In the genomic region with DNA sequence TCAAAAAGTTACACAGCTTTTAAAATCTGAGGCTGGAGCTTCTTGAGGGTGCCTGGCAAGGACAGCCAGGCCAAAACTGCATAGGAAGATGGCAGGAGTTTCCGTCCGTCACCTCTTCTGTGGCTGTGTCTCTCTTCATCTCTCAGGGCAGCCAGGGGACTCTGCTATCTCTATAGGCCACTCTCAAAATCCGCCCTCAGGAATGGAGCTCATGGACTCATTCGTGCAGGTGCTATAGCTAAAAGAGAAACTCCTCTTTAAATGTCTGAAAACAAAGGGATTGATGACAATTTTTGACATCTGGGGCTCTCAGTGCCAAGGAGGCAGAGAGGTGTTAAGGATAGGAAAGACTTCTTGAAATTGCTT, we compare ENCODE assay signal across 13 cellular contexts. TPM values are rescaled to one million over a fixed set of nuclear protein-coding genes. Genes with fewer than 3 reads are reported as not detected.
DNase-seq lines count a peak whose midpoint lies in the region; ATAC-seq, FAIRE-seq and TF ChIP-seq lines count a peak whose summit lies in the region.
"Had no signal": no experiment of that assay in that cellular context is flagged by ENCODE, and none has a peak within 500 bp of the region (broad histone marks: within the 10 kb centered on the region; RNA-seq: fewer than 3 reads in every experiment).

No MANE protein-coding gene starts in this region.

- H3K4me2 ChIP-seq in mammary epithelial cell (ENCODE audit: insufficient read depth, low read depth, low read length), result peak overlapping the region; percentile 43

- dilution Hi-C loops in mammary epithelial cell (cut with HindIII; ENCODE audit: low sequenced_read_pairs), result no loop called here

- peaks cover 2% of the 10 kb centered on the region for H3K36me3 Mint-ChIP-seq in activated CD4-positive, alpha-beta T cell treated with anti-CD3 and anti-CD28 coated beads, Interleukin-2, amount 10 ng/mL, durations not matched to agents 7 days and 5 days (ENCODE audit: low read depth)
- H3K36me3 Mint-ChIP-seq in CD14-positive monocyte, result no peaks in the 10 kb centered on the region

- H2AFZ ChIP-seq in mammary epithelial cell (ENCODE audit: low read depth, low read length), result peak overlapping the region; percentile 79

- no peak for DNase-seq in activated CD4-positive, alpha-beta T cell treated with anti-CD3 and anti-CD28 coated beads, Interleukin-2, amount 10 ng/mL, durations not matched to agents 7 days and 5 days
- no peak for DNase-seq in activated CD4-positive, alpha-beta T cell treated with anti-CD3 and anti-CD28 coated beads, Interleukin-2, amount 50 U/mL, for 1 hour
- DNase-seq in RWPE1 (ENCODE audit: low spot score) (no peak), mammary epithelial cell (no peak), small intestine (no peak), CD14-positive monocyte (ENCODE audit: low spot score) (no peak)
- DNase-seq: H7 had no signal

- POLR2A ChIA-PET in activated CD4-positive, alpha-beta T cell treated with anti-CD3 and anti-CD28 coated beads, Interleukin-2, amount 10 ng/mL, durations not matched to agents 7 days and 5 days (lab: Charles Lee), result no interaction called here
- POLR2A ChIA-PET in RWPE1 (lab: Yijun Ruan, JAX; ENCODE audit: low non-redundant PET), result no interaction called here

- peaks cover 23% of the 10 kb centered on the region for H3K4me1 Mint-ChIP-seq in activated CD4-positive, alpha-beta T cell treated with anti-CD3 and anti-CD28 coated beads, Interleukin-2, amount 10 ng/mL, durations not matched to agents 7 days and 5 days
- H3K4me1 Mint-ChIP-seq in CD14-positive monocyte, result peaks cover 5% of the 10 kb centered on the region

- no peak overlapping the region for H3K4me3 Mint-ChIP-seq in activated CD4-positive, alpha-beta T cell treated with anti-CD3 and anti-CD28 coated beads, Interleukin-2, amount 10 ng/mL, durations not matched to agents 7 days and 5 days
- H3K4me3 Mint-ChIP-seq in CD14-positive monocyte, result no peak overlapping the region

- H3K79me2 ChIP-seq in mammary epithelial cell (ENCODE audit: insufficient read depth, low read length), result no peaks in the 10 kb centered on the region

- no peaks in the 10 kb centered on the region for H3K36me3 ChIP-seq in mammary epithelial cell (ENCODE audit: insufficient read depth, low read length)
- H3K36me3 ChIP-seq in small intestine (ENCODE audit: control insufficient read depth in 2 of 2, insufficient read depth in 2 of 2, low read length in 2 of 2), result no peaks in the 10 kb centered on the region

- H3K9ac ChIP-seq in mammary epithelial cell (ENCODE audit: insufficient read depth, low read length), result no peak overlapping the region

- H3K9me3 Mint-ChIP-seq in activated CD4-positive, alpha-beta T cell treated with anti-CD3 and anti-CD28 coated beads, Interleukin-2, amount 10 ng/mL, durations not matched to agents 7 days and 5 days, result peaks cover 14% of the 10 kb centered on the region
- peaks cover 0 to 17% (median 8%) of the 10 kb centered on the region in 7 donors for H3K9me3 Mint-ChIP-seq in CD14-positive monocyte

- WGBS in mammary epithelial cell (ENCODE audit: low coverage, missing lambda C conversion rate), result 52% methylated on average over 4 of the region's 4 CpGs
- WGBS in small intestine, 3 donors, result 80 to 91% (median 88%) methylated on average over 4 of the region's 4 CpGs

- peak overlapping the region; percentile 86 for H3K27ac Mint-ChIP-seq in activated CD4-positive, alpha-beta T cell treated with anti-CD3 and anti-CD28 coated beads, Interleukin-2, amount 10 ng/mL, durations not matched to agents 7 days and 5 days
- peak overlapping the region in 1 of 7 donors; percentile 38 for H3K27ac Mint-ChIP-seq in CD14-positive monocyte

- no peak overlapping the region for H3K4me3 ChIP-seq in mammary epithelial cell (replicated peaks in 1 of 3; ENCODE audit: insufficient read depth in 1 of 3, low read depth in 2 of 3, low read length in 3 of 3)
- no peak overlapping the region for H3K4me3 ChIP-seq in skin epidermis
- no peak overlapping the region for H3K4me3 ChIP-seq in small intestine (ENCODE audit: low read depth in 1 of 2, low read length in 2 of 2)
- H3K4me3 ChIP-seq: dorsolateral prefrontal cortex, SK-N-MC had no signal

- in situ Hi-C loops in mammary epithelial cell (cut with MboI; ENCODE audit: low sequenced_read_pairs in 2 of 2), result no loop called here

- H4K20me1 ChIP-seq in mammary epithelial cell (ENCODE audit: insufficient read depth, low read length), result no peaks in the 10 kb centered on the region

- FAIRE-seq in small intestine (lab: Jason Lieb, UNC), result no peak

- BruUV-seq in mammary epithelial cell (replicated peaks; lab: Mats Ljungman, UMichigan), result TSS peak; percentile 78

- TF ChIP-seq CTCF in RWPE1 (conservative IDR thresholded peaks at IDR 0.05; ENCODE audit: low read depth) (no peak), mammary epithelial cell (conservative IDR thresholded peaks at IDR 0.05 in 1 of 2, IDR thresholded peaks at IDR 0.05 in 1 of 2; ENCODE audit: extremely low read depth in 1 of 2, insufficient read depth in 1 of 2, low read depth in 1 of 2, low read length in 2 of 2) (no peak), CD14-positive monocyte (IDR thresholded peaks at IDR 0.05) (no peak)

- intact Hi-C loops in mammary epithelial cell (cut with micrococcal nuclease), result loop anchor here (2.0 to 5.0 kb wide), 3 partner anchors 29 to 64 kb away; partner anchors contain the start of gene XPR1
- intact Hi-C loops in CD14-positive monocyte (cut with micrococcal nuclease), result no loop called here

- H3K9me3 ChIP-seq in mammary epithelial cell (replicated peaks; ENCODE audit: insufficient read depth, low read length) (peaks cover 6% of the 10 kb centered on the region), small intestine (ENCODE audit: control insufficient read depth, low read depth) (no peaks in the 10 kb centered on the region)

- H3K27ac ChIP-seq in RWPE1 (peak overlapping the region; percentile 94), mammary epithelial cell (ENCODE audit: insufficient read depth, low read depth, low read length) (peak overlapping the region; percentile 85), skin epidermis (peak overlapping the region in 13 of 21 experiments; percentile 13 to 79 (median 63)), small intestine (ENCODE audit: low read depth in 1 of 2, low read length in 1 of 2) (no peak overlapping the region)
- H3K27ac ChIP-seq: dorsolateral prefrontal cortex, SK-N-MC had no signal

- peaks cover 2% of the 10 kb centered on the region for H3K27me3 Mint-ChIP-seq in activated CD4-positive, alpha-beta T cell treated with anti-CD3 and anti-CD28 coated beads, Interleukin-2, amount 10 ng/mL, durations not matched to agents 7 days and 5 days
- H3K27me3 Mint-ChIP-seq in CD14-positive monocyte (ENCODE audit: low read depth in 3 of 3), result peaks cover 3 to 5% (median 3%) of the 10 kb centered on the region in 3 donors

- H3K4me1 ChIP-seq in mammary epithelial cell (ENCODE audit: insufficient read depth, low read length) (peaks cover 23% of the 10 kb centered on the region), small intestine (ENCODE audit: control insufficient read depth in 2 of 2, insufficient read depth in 1 of 2, low read depth in 1 of 2, low read length in 1 of 2) (no peaks in the 10 kb centered on the region)

- CTCF ChIA-PET in activated CD4-positive, alpha-beta T cell treated with anti-CD3 and anti-CD28 coated beads, Interleukin-2, amount 10 ng/mL, durations not matched to agents 7 days and 5 days (lab: Charles Lee), result interaction anchor here (1.0 to 1.7 kb wide), 7 partner anchors 8 to 556 kb away, joined by 3 to 5 read pairs (median 4); partner anchors contain the start of gene XPR1
- CTCF ChIA-PET in RWPE1 (lab: Yijun Ruan, JAX) (interaction anchor here (0.6 to 1.3 kb wide), 3 partner anchors 8 to 268 kb away, joined by 3 read pairs; no protein-coding TSS in a partner anchor), mammary epithelial cell (lab: Charles Lee; ENCODE audit: low non-redundant PET) (no interaction called here)

- ATAC-seq in HG03571 (IDR thresholded peaks at IDR 0.05; ENCODE audit: unreplicated experiment), result no peak

- H3K27me3 ChIP-seq in mammary epithelial cell (ENCODE audit: insufficient read depth, low read length), result no peaks in the 10 kb centered on the region
- H3K27me3 ChIP-seq in small intestine (ENCODE audit: control insufficient read depth in 2 of 2, insufficient read depth in 2 of 2, low read length in 2 of 2), result no peaks in the 10 kb centered on the region

RNA-seq across cellular contexts. Expression of gene OVAAL, which starts 27.2 kb away (rescaled TPM):
- not detected for total RNA-seq in activated CD4-positive, alpha-beta T cell treated with anti-CD3 and anti-CD28 coated beads, Interleukin-2, amount 10 ng/mL, durations not matched to agents 7 days and 5 days
- total RNA-seq in mammary epithelial cell, result under 1 TPM in 1 of 2 donors, not detected in 1; 0.17 TPM
- polyA plus RNA-seq in mammary epithelial cell, result 0.03 TPM
- polyA minus RNA-seq in mammary epithelial cell, result not detected
- polyA plus RNA-seq in small intestine, result not detected
- polyA plus RNA-seq in CD14-positive monocyte, result not detected
- total RNA-seq: H7, liver had no signal
- polyA plus RNA-seq: liver, neural cell had no signal

RNA-seq across cellular contexts. Expression of gene XPR1, which starts 45.8 kb away (rescaled TPM):
- total RNA-seq in activated CD4-positive, alpha-beta T cell treated with anti-CD3 and anti-CD28 coated beads, Interleukin-2, amount 10 ng/mL, durations not matched to agents 7 days and 5 days, result 10 to 100 TPM; 18.0 to 20.5 TPM
- total RNA-seq in mammary epithelial cell, result 100 to 1,000 TPM in 1 of 2 donors, 10 to 100 TPM in 1; 44.1 to 109 TPM
- polyA plus RNA-seq in mammary epithelial cell (21.4 TPM), small intestine (10 to 100 TPM in 1 of 3 donors, 1 to 10 TPM in 2; 5.1 to 10.8 (median 6.2) TPM), CD14-positive monocyte (10 to 100 TPM in 1 of 2 donors, 1 to 10 TPM in 1; 8.7 to 12.5 TPM)
- polyA minus RNA-seq in mammary epithelial cell, result 62.5 TPM

Comparison
In these comparisons a context has a peak if more than half of its experiments do, and no peak if none do; other contexts are left out.
1. H3K27ac ChIP-seq: peak in RWPE1 (single experiment), mammary epithelial cell (single experiment) and skin epidermis (13 of 21); none in small intestine (0 of 2).